Comparison of ENCODE assay signal across 9 cellular contexts in genomic region chr17:38352245-38353083, GRCh38. TPM values are rescaled to one million over a fixed set of nuclear protein-coding genes. Genes with fewer than 3 reads are reported as not detected.
DNase-seq lines count a peak whose midpoint lies in the region; ATAC-seq and TF ChIP-seq lines count a peak whose summit lies in the region.
"Had no signal": no experiment of that assay in that cellular context is flagged by ENCODE, and none has a peak within 500 bp of the region (broad histone marks: within the 10 kb centered on the region; RNA-seq: fewer than 3 reads in every experiment).

No MANE protein-coding gene starts in this region.

- H2BK120ac ChIP-seq in IMR-90 (ENCODE audit: low read depth, low read length) = no peak overlapping the region

- no peak for TF ChIP-seq POLR2A in IMR-90 (IDR thresholded peaks at IDR 0.05; ENCODE audit: low read depth, low read length)

- H3K23ac ChIP-seq in IMR-90 (ENCODE audit: low read depth, low read length) = peak overlapping the region; percentile 70

- peak overlapping the region; percentile 85 for H2AK9ac ChIP-seq in IMR-90 (replicated peaks; ENCODE audit: low read depth, low read length, poor library complexity)

- H3K9me3 ChIP-seq in IMR-90 (ENCODE audit: control insufficient read depth, insufficient read depth, low read length) = no peaks in the 10 kb centered on the region

- no peak overlapping the region for H2BK15ac ChIP-seq in IMR-90 (ENCODE audit: low read depth, low read length)

- no peaks in the 10 kb centered on the region for H3K36me3 ChIP-seq in IMR-90 (ENCODE audit: control insufficient read depth, insufficient read depth, low read length)

- H3K4me1 ChIP-seq in IMR-90 (ENCODE audit: control insufficient read depth, insufficient read depth, low read length) = peaks cover 5% of the 10 kb centered on the region

- H3K36me3 Mint-ChIP-seq in natural killer cell treated with Interleukin-12 subunit alpha and Interleukin-12 subunit beta and Interleukin-15 and Interleukin-18, amount 100 ng/mL, for 72 hours = no peaks in the 10 kb centered on the region

- H3K27me3 ChIP-seq in IMR-90 (ENCODE audit: control insufficient read depth, insufficient read depth, low read length) = no peaks in the 10 kb centered on the region

- H3K9ac ChIP-seq in IMR-90 (ENCODE audit: low read depth, low read length) = peak overlapping the region; percentile 83

- peaks cover 32 to 52% of the 10 kb centered on the region in 2 donors for H3K4me1 Mint-ChIP-seq in natural killer cell treated with Interleukin-12 subunit alpha and Interleukin-12 subunit beta and Interleukin-15 and Interleukin-18, amount 100 ng/mL, for 72 hours (ENCODE audit: low read depth in 2 of 2)

- no TSS peak for BruUV-seq in IMR-90 (replicated peaks; lab: Mats Ljungman, UMichigan)

- H3K9me3 Mint-ChIP-seq in natural killer cell treated with Interleukin-12 subunit alpha and Interleukin-12 subunit beta and Interleukin-15 and Interleukin-18, amount 100 ng/mL, for 72 hours = no peaks in the 10 kb centered on the region

- H3K27ac ChIP-seq in IMR-90 (ENCODE audit: insufficient read depth, low read length) = peak overlapping the region; percentile 78

- H3K4me3 Mint-ChIP-seq in natural killer cell treated with Interleukin-12 subunit alpha and Interleukin-12 subunit beta and Interleukin-15 and Interleukin-18, amount 100 ng/mL, for 72 hours = peak overlapping the region; percentile 82

- H4K5ac ChIP-seq in IMR-90 (ENCODE audit: low read depth, low read length) = no peak overlapping the region

- peaks cover 45% of the 10 kb centered on the region for H4K20me1 ChIP-seq in IMR-90 (ENCODE audit: insufficient read depth, low read length)

- ATAC-seq in IMR-90 (ENCODE audit: low read depth) = peak; percentile 27
- ATAC-seq in natural killer cell treated with Interleukin-12 subunit alpha and Interleukin-12 subunit beta and Interleukin-15 and Interleukin-18, amount 100 ng/mL, for 72 hours = peak in 1 of 2 donors; percentile 1

- H2BK20ac ChIP-seq in IMR-90 (ENCODE audit: low read depth, low read length) = no peak overlapping the region

- H3K27me3 Mint-ChIP-seq in natural killer cell treated with Interleukin-12 subunit alpha and Interleukin-12 subunit beta and Interleukin-15 and Interleukin-18, amount 100 ng/mL, for 72 hours = no peaks in the 10 kb centered on the region

- H3K4ac ChIP-seq in IMR-90 (ENCODE audit: low read depth, low read length) = peak overlapping the region; percentile 29; the same call in 1 of the 2 replicates

- H3K4me2 ChIP-seq in IMR-90 (ENCODE audit: low read depth, low read length) = peak overlapping the region; percentile 98

- no peak overlapping the region for H4K8ac ChIP-seq in IMR-90 (ENCODE audit: low read depth in 2 of 2, low read length in 2 of 2)

- dilution Hi-C loops in IMR-90 (cut with HindIII; ENCODE audit: low sequenced_read_pairs, unreplicated experiment) = no loop called here

- no peak overlapping the region; the same call in 1 of the 2 replicates for H3K56ac ChIP-seq in IMR-90 (ENCODE audit: extremely low read depth, insufficient read depth, low read length)

- peak overlapping the region; percentile 55 for H3K14ac ChIP-seq in IMR-90 (replicated peaks; ENCODE audit: low read depth, low read length)

- no peak overlapping the region for H3K18ac ChIP-seq in IMR-90 (ENCODE audit: low read depth, low read length)

- peaks cover 7% of the 10 kb centered on the region; the same call in 1 of the 2 replicates for H3K9me1 ChIP-seq in IMR-90 (ENCODE audit: insufficient read depth, low read length)

- intact Hi-C loops in IMR-90 (cut with micrococcal nuclease) = no loop called here

- CTCF ChIA-PET in IMR-90 (lab: Yijun Ruan, JAX) = no interaction called here

- H3K79me1 ChIP-seq in IMR-90 (ENCODE audit: low read depth in 1 of 2, low read length in 2 of 2) = peaks cover 19 to 43% of the 10 kb centered on the region in 2 experiments

- TF ChIP-seq RAD21 in IMR-90 (IDR thresholded peaks at IDR 0.05; ENCODE audit: low read length) = no peak

- 1% methylated on average over 31 of the region's 72 CpGs; no CpG with 5 or more reads in 1 of the 2 experiments for WGBS in IMR-90 (ENCODE audit: extremely low coverage in 2 of 2, insufficient read length in 1 of 2), 2 experiments

- H3K4me3 ChIP-seq in IMR-90 (ENCODE audit: insufficient read depth, low read depth, low read length) (peak overlapping the region; percentile 80), fibroblast of the aortic adventitia (ENCODE audit: low read depth, low read length) (peak overlapping the region; percentile 78)

- H2AFZ ChIP-seq in IMR-90 (replicated peaks; ENCODE audit: low read length, poor library complexity) = peak overlapping the region; percentile 93

- no peak overlapping the region for H4K91ac ChIP-seq in IMR-90 (ENCODE audit: insufficient read depth, low read depth, low read length)

- POLR2A ChIA-PET in IMR-90 (lab: Charles Lee; ENCODE audit: unreplicated experiment) = interaction anchor here (0.6 kb wide), 1 partner anchor 164 kb away, joined by 3 read pairs; no protein-coding TSS in a partner anchor

- H3K27ac Mint-ChIP-seq in natural killer cell treated with Interleukin-12 subunit alpha and Interleukin-12 subunit beta and Interleukin-15 and Interleukin-18, amount 100 ng/mL, for 72 hours = peak overlapping the region in 1 of 2 donors; percentile 43

- TF ChIP-seq CTCF in IMR-90 (conservative IDR thresholded peaks at IDR 0.05; ENCODE audit: low read depth, low read length) = no peak
- TF ChIP-seq CTCF in fibroblast of the aortic adventitia (IDR thresholded peaks at IDR 0.05; ENCODE audit: insufficient read depth, low read length) = no peak

- DNase-seq in activated gamma-delta T cell treated with Interleukin-2 at 50 U/mL for 16 hours (peak; percentile 12), activated gamma-delta T cell (lab: John Stamatoyannopoulos, UW) (no peak), IMR-90 (no peak), fibroblast of the aortic adventitia (ENCODE audit: low read depth) (no peak), middle frontal gyrus (ENCODE audit: extremely low spot score, low spot score) (no peak), DMS114 treated with DMSO at 0.1 percent for 48 hours (lab: John Stamatoyannopoulos, UW; ENCODE audit: unreplicated experiment) (no peak)
- DNase-seq in activated CD8-positive, alpha-beta memory T cell treated with anti-CD3 and anti-CD28 coated beads for 48 hours (ENCODE audit: low read depth in 2 of 3, low spot score in 2 of 3) = peak in 2 of 3 experiments; percentile 4 to 13
- no peak for DNase-seq in natural killer cell treated with Interleukin-12 subunit alpha and Interleukin-12 subunit beta and Interleukin-15 and Interleukin-18, amount 100 ng/mL, for 72 hours (ENCODE audit: low spot score)

- in situ Hi-C loops in IMR-90 (cut with MboI; ENCODE audit: low sequenced_read_pairs) = loop anchor here (10.0 to 25.0 kb wide), 2 partner anchors 135 to 312 kb away; no protein-coding TSS in a partner anchor

- H2BK5ac ChIP-seq in IMR-90 (ENCODE audit: low read depth, low read length, poor library complexity, severe bottlenecking) = peak overlapping the region; percentile 17

- H2AK5ac ChIP-seq in IMR-90 (ENCODE audit: low read depth, low read length) = no peak overlapping the region

TF ChIP-seq in IMR-90, 13 proteins besides CTCF, POLR2A, EP300 and RAD21:
- TF ChIP-seq FOS (IDR thresholded peaks at IDR 0.05; ENCODE audit: low read depth, low read length) (no peak), ELK1 (IDR thresholded peaks at IDR 0.05; ENCODE audit: borderline replicate concordance, low read depth, low read length) (no peak), MXI1 (IDR thresholded peaks at IDR 0.05; ENCODE audit: borderline replicate concordance, low read depth, low read length) (peak; percentile 18; the same call in 1 of the 2 replicates)

RNA-seq across cellular contexts. Expression of gene SOCS7, which starts 0.8 kb away (rescaled TPM):
- total RNA-seq in IMR-90 (2012; rRNA removed) (6.5 and 7.5 TPM in 2 replicates), fibroblast of the aortic adventitia (ENCODE audit: low replicate concordance) (11.7 and 18.8 TPM in 2 replicates)
- 6.8 and 9.2 TPM in 2 replicates for polyA plus RNA-seq in IMR-90 (2012; rRNA removed)
- 3.7 TPM in 2 replicates for polyA plus RNA-seq in IMR-90 (2012; cell fraction: cytosol; rRNA removed)
- 13.4 and 14.2 TPM in 2 replicates for polyA plus RNA-seq in IMR-90 (2012; cell fraction: nucleus; rRNA removed; ENCODE audit: low replicate concordance)
- total RNA-seq in natural killer cell treated with Interleukin-12 subunit alpha and Interleukin-12 subunit beta and Interleukin-15 and Interleukin-18, amount 100 ng/mL, for 72 hours = 10 to 100 TPM; 14.2 to 29.7 TPM

RNA-seq across cellular contexts. Expression of gene GPR179, which starts 8.7 kb away (rescaled TPM):
- total RNA-seq in IMR-90 (2012; rRNA removed) (not detected in 2 replicates), fibroblast of the aortic adventitia (ENCODE audit: low replicate concordance) (under 0.01 TPM in 2 replicates)
- polyA plus RNA-seq in IMR-90 (2012; rRNA removed) = not detected in 2 replicates
- polyA plus RNA-seq in IMR-90 (2012; cell fraction: cytosol; rRNA removed) = under 0.01 and 0.01 TPM in 2 replicates
- polyA plus RNA-seq in IMR-90 (2012; cell fraction: nucleus; rRNA removed; ENCODE audit: low replicate concordance) = 0.03 and 0.04 TPM in 2 replicates
- under 1 TPM in 1 of 2 donors, not detected in 1; 0.10 TPM for total RNA-seq in natural killer cell treated with Interleukin-12 subunit alpha and Interleukin-12 subunit beta and Interleukin-15 and Interleukin-18, amount 100 ng/mL, for 72 hours
- total RNA-seq: glomerular endothelial cell had no signal

RNA-seq across cellular contexts. Expression of gene MRPL45, which starts 55.5 kb away (rescaled TPM):
- total RNA-seq in IMR-90 (2012; rRNA removed) = 44.2 and 46.8 TPM in 2 replicates
- 36.3 and 39.6 TPM in 2 replicates for polyA plus RNA-seq in IMR-90 (2012; rRNA removed)
- 15.4 and 41.7 TPM in 2 replicates for polyA plus RNA-seq in IMR-90 (2012; cell fraction: cytosol; rRNA removed)
- polyA plus RNA-seq in IMR-90 (2012; cell fraction: nucleus; rRNA removed; ENCODE audit: low replicate concordance) = 4.9 and 23.6 TPM in 2 replicates
- total RNA-seq in fibroblast of the aortic adventitia (ENCODE audit: low replicate concordance) = 34.1 and 42.2 TPM in 2 replicates
- total RNA-seq in natural killer cell treated with Interleukin-12 subunit alpha and Interleukin-12 subunit beta and Interleukin-15 and Interleukin-18, amount 100 ng/mL, for 72 hours = 10 to 100 TPM; 29.1 to 30.4 TPM

Comparison
In these comparisons a context has a peak if more than half of its experiments do, and no peak if none do; other contexts are left out.
1. DNase-seq: peak in activated gamma-delta T cell treated with Interleukin-2 at 50 U/mL for 16 hours (single experiment) and activated CD8-positive, alpha-beta memory T cell treated with anti-CD3 and anti-CD28 coated beads for 48 hours (2 of 3); none in activated gamma-delta T cell (single experiment), IMR-90 (single experiment), fibroblast of the aortic adventitia (single experiment), natural killer cell treated with Interleukin-12 subunit alpha and Interleukin-12 subunit beta and Interleukin-15 and Interleukin-18, amount 100 ng/mL, for 72 hours (single experiment), middle frontal gyrus (single experiment) and DMS114 treated with DMSO at 0.1 percent for 48 hours (single experiment).